In the genomic region with DNA sequence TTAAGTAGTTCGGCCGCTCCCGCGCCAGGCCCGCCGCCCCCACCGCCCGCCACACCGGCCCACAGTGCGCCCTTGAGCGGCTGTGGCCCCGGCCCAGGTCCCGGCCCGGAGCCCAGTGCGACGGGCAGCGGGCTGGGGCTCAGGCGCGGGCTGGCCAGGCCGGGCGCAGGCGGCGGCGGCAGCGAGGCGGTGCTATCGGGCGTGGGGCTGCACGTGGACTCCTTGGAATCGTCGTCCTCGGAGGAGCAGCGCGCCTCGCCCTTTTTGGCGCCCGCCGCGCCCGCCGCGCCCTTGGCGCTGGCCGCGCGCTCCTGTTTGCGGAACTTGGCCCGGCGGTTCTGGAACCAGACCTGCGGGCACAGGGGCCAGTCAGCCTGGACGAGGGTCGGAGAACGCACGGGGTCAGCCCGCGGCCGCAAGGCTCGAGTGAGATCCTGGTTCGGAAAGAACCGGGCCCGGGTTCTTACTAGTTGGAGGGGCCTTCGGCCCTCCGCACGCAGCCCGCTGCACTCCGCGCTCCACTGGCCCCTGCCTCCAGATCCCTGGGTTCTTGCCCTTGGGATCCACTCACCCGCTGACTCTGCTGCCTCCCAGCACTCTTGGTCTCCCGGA, we compare ENCODE assay signal across 10 cellular contexts. TPM values are rescaled to one million over a fixed set of nuclear protein-coding genes. Genes with fewer than 3 reads are reported as not detected.
DNase-seq lines count a peak whose midpoint lies in the region; ATAC-seq and TF ChIP-seq lines count a peak whose summit lies in the region.
"Had no signal": no experiment of that assay in that cellular context is flagged by ENCODE, and none has a peak within 500 bp of the region (broad histone marks: within the 10 kb centered on the region; RNA-seq: fewer than 3 reads in every experiment).

No MANE protein-coding gene starts in this region.

- ATAC-seq in DND-41 (ENCODE audit: insufficient read depth, low read depth): 0 out of 3 replicates have a peak, but pooled peaks have one; percentile 3
- ATAC-seq in HG03432 (IDR thresholded peaks at IDR 0.05; ENCODE audit: unreplicated experiment): no peak
- ATAC-seq in GM21447 (IDR thresholded peaks at IDR 0.05; ENCODE audit: unreplicated experiment): no peak

- H3K79me2 ChIP-seq in DND-41 (ENCODE audit: insufficient read depth, low read length) (no peaks in the 10 kb centered on the region), parathyroid adenoma (no peaks in the 10 kb centered on the region)

- no peak overlapping the region for H3K4me3 ChIP-seq in DND-41 (ENCODE audit: low read depth in 1 of 2, low read length in 2 of 2)
- H3K4me3 ChIP-seq in fibroblast of the aortic adventitia (ENCODE audit: low read depth, low read length): peak overlapping the region; percentile 22
- H3K4me3 ChIP-seq in parathyroid adenoma (ENCODE audit: low read depth, low read length): no peak overlapping the region

- no peaks in the 10 kb centered on the region for H3K9me3 ChIP-seq in DND-41 (ENCODE audit: insufficient read depth, low read length, severe bottlenecking)
- H3K9me3 ChIP-seq in parathyroid adenoma (ENCODE audit: control insufficient read depth, low read length): no peaks in the 10 kb centered on the region

- DNase-seq in DND-41 (no peak), RPMI8226 (peak; percentile 41), fibroblast of the aortic adventitia (ENCODE audit: low read depth) (peak; percentile 46), NCI-H510A (lab: John Stamatoyannopoulos, UW) (no peak), foreskin melanocyte (no peak)

- H3K9ac ChIP-seq in DND-41 (ENCODE audit: low read depth, low read length): no peak overlapping the region
- no peak overlapping the region for H3K9ac ChIP-seq in parathyroid adenoma

- TF ChIP-seq CTCF in DND-41 (IDR thresholded peaks at IDR 0.05; ENCODE audit: borderline replicate concordance, extremely low read depth, low read length, poor library complexity, severe bottlenecking) (no peak), fibroblast of the aortic adventitia (IDR thresholded peaks at IDR 0.05; ENCODE audit: insufficient read depth, low read length) (peak; percentile 15), parathyroid adenoma (IDR thresholded peaks at IDR 0.05) (no peak)

- peaks cover 36% of the 10 kb centered on the region for H3K36me3 ChIP-seq in DND-41 (ENCODE audit: insufficient read depth, low read length)
- H3K36me3 ChIP-seq in parathyroid adenoma (ENCODE audit: control insufficient read depth, insufficient read depth, low read length): no peaks in the 10 kb centered on the region

- no peak overlapping the region for H3K27ac ChIP-seq in DND-41 (ENCODE audit: low read length)
- H3K27ac ChIP-seq in parathyroid adenoma: no peak overlapping the region

- peaks cover 16% of the 10 kb centered on the region; the same call in 1 of the 2 replicates for H4K20me1 ChIP-seq in DND-41 (ENCODE audit: insufficient read depth, low read length)

- no peak overlapping the region for H3K4me2 ChIP-seq in DND-41 (ENCODE audit: insufficient read depth, low read length)
- peak overlapping the region; percentile 38 for H3K4me2 ChIP-seq in parathyroid adenoma (ENCODE audit: low read length)

- H2AFZ ChIP-seq in DND-41 (ENCODE audit: low read depth, low read length): no peak overlapping the region
- peak overlapping the region; percentile 17 for H2AFZ ChIP-seq in parathyroid adenoma

- H3K4me1 ChIP-seq in DND-41 (ENCODE audit: insufficient read depth, low read length) (no peaks in the 10 kb centered on the region), parathyroid adenoma (peaks cover 3% of the 10 kb centered on the region)

- H3K27me3 ChIP-seq in DND-41 (ENCODE audit: insufficient read depth, low read length, poor library complexity) (no peaks in the 10 kb centered on the region), parathyroid adenoma (ENCODE audit: control insufficient read depth, insufficient read depth, low read length) (no peaks in the 10 kb centered on the region)

RNA-seq across cellular contexts. Expression of a gene that starts 4.0 kb away (rescaled TPM):
- total RNA-seq in fibroblast of the aortic adventitia (ENCODE audit: low replicate concordance): not detected in 2 replicates
- total RNA-seq: frontal cortex, M059J had no signal

RNA-seq across cellular contexts. Expression of a gene that starts 15.4 kb away (rescaled TPM):
- total RNA-seq in fibroblast of the aortic adventitia (ENCODE audit: low replicate concordance): 27.9 and 54.6 TPM in 2 replicates

RNA-seq across cellular contexts. Expression of a gene that starts 23.4 kb away (rescaled TPM):
- not detected in 2 replicates for total RNA-seq in fibroblast of the aortic adventitia (ENCODE audit: low replicate concordance)
- total RNA-seq: M059J had no signal

RNA-seq across cellular contexts. Expression of a gene that starts 48.0 kb away (rescaled TPM):
- total RNA-seq in fibroblast of the aortic adventitia (ENCODE audit: low replicate concordance): 0.18 TPM in 1 of 2 replicates, not detected in the other
- total RNA-seq: frontal cortex had no signal

Comparison
In these comparisons a context has a peak if more than half of its experiments do, and no peak if none do; other contexts are left out.
1. DNase-seq: peak in RPMI8226 (single experiment) and fibroblast of the aortic adventitia (single experiment); none in DND-41 (single experiment), NCI-H510A (single experiment) and foreskin melanocyte (single experiment).